ENCODE assay signal across 1 cellular context in genomic region chr9:126945682-126946081, GRCh38.
TF ChIP-seq lines count a peak whose summit lies in the region.

No MANE protein-coding gene starts in this region.

TF ChIP-seq in GM23338, 12 proteins besides CTCF, POLR2A, EP300 and RAD21 (continued from another document):
- TF ChIP-seq ZNF462 (CRISPR knock-in tag; IDR thresholded peaks at IDR 0.05) = no peak
- TF ChIP-seq EZH2phosphoT487 (IDR thresholded peaks at IDR 0.05; ENCODE audit: unreplicated experiment) = no peak
- no peak for TF ChIP-seq CREB1 (CRISPR knock-in tag; IDR thresholded peaks at IDR 0.05; ENCODE audit: low read depth)
- TF ChIP-seq NANOG (IDR thresholded peaks at IDR 0.05; ENCODE audit: borderline replicate concordance) = no peak
- no peak for TF ChIP-seq JUNB (IDR thresholded peaks at IDR 0.05; ENCODE audit: unreplicated experiment)
- no peak for TF ChIP-seq REST (IDR thresholded peaks at IDR 0.05; ENCODE audit: unreplicated experiment)
- TF ChIP-seq ETS1 (IDR thresholded peaks at IDR 0.05) = no peak
